32 cellular contexts compared by ENCODE assay signal in the genomic region with DNA sequence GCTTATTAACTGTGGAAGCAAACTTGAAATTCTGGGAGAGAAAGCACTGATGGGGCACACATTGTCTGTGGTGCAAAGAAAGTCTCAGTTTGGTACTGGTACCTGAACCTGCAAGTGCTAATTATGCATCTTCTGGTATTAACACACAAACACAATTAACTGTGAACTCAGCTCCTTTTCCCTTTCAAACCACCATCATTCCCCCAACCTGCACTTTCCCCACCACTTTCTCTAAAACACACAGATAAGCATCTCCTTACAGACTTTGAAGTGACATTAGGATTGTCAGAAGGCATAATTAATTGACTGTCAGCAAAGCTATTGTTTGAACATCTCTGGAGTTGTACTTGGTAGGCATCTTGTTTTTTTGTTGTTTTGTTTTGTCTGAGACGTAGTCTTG.
"Had no signal": no experiment of that assay in that cellular context is flagged by ENCODE, and none has a peak within 500 bp of the region (broad histone marks: within the 10 kb centered on the region; RNA-seq: fewer than 3 reads in every experiment).

No MANE protein-coding gene starts in this region.

- H3K27me3 ChIP-seq: adrenal gland, body of pancreas, brain microvascular endothelial cell, breast epithelium had no signal

- ATAC-seq: activated CD8-positive, alpha-beta T cell treated with anti-CD3 and anti-CD28 coated beads for 36 hours; activated naive CD4-positive, alpha-beta T cell treated with anti-CD3 and anti-CD28 coated beads, Interleukin-2, amount 50 U/mL, for 72 hours; activated T-cell treated with anti-CD3 and anti-CD28 coated beads, Interleukin-2, amount 50 U/mL, for 4 hours; activated T-cell treated with anti-CD3 and anti-CD28 coated beads, Interleukin-2, amount 50 U/mL, for 72 hours; activated T-helper 17 cell treated with anti-CD3 and anti-CD28 coated beads, Interleukin-2, amount 50 U/mL, for 72 hours; body of pancreas had no signal

- DNase-seq: activated B cell treated with CpG ODN at 0.5 μM for 24 hours; activated CD4-positive, alpha-beta memory T cell treated with anti-CD3 and anti-CD28 coated beads for 36 hours; activated CD4-positive, alpha-beta T cell treated with anti-CD3 and anti-CD28 coated beads for 4 hours; activated CD4-positive, alpha-beta T cell treated with anti-CD3 and anti-CD28 coated beads, Interleukin-2, amount 10 ng/mL, durations not matched to agents 24 days and 14 days; activated CD4-positive, alpha-beta T cell treated with anti-CD3 and anti-CD28 coated beads, Interleukin-2, amount 50 U/mL, for 1 hour; activated CD4-positive, alpha-beta T cell treated with anti-CD3 and anti-CD28 coated beads, Interleukin-2, amount 50 U/mL, for 4 hours; activated CD4-positive, CD25-positive, alpha-beta regulatory T cell treated with anti-CD3 and anti-CD28 coated beads, Interleukin-2, amount 50 U/mL, for 72 hours; activated CD8-positive, alpha-beta memory T cell treated with anti-CD3 and anti-CD28 coated beads, Interleukin-2, amount 50 U/mL, for 4 hours; activated CD8-positive, alpha-beta T cell treated with anti-CD3 and anti-CD28 coated beads for 36 hours; activated effector memory CD4-positive, alpha-beta T cell treated with anti-CD3 and anti-CD28 coated beads, Interleukin-2, amount 50 U/mL, for 16 hours; activated gamma-delta T cell treated with Interleukin-2 at 50 U/mL for 16 hours; activated naive CD4-positive, alpha-beta T cell; activated naive CD4-positive, alpha-beta T cell treated with anti-CD3 and anti-CD28 coated beads for 36 hours; activated naive CD4-positive, alpha-beta T cell treated with anti-CD3 and anti-CD28 coated beads, Interleukin-2, amount 50 U/mL, for 16 hours; activated naive CD8-positive, alpha-beta T cell treated with anti-CD3 and anti-CD28 coated beads for 36 hours; activated T-cell treated with anti-CD3 and anti-CD28 coated beads for 4 hours; activated T-cell treated with anti-CD3 and anti-CD28 coated beads, Interleukin-2, amount 50 U/mL, for 1 hour; activated T-cell treated with anti-CD3 and anti-CD28 coated beads, Interleukin-2, amount 50 U/mL, for 4 hours; activated T-cell treated with anti-CD3 and anti-CD28 coated beads, Interleukin-2, amount 50 U/mL, for 72 hours; adrenal gland; amniotic stem cell; aorta; body of pancreas; brain microvascular endothelial cell; central memory CD4-positive, alpha-beta T cell; T-helper 2 cell; T-helper 9 cell had no signal

- H3K36me3 ChIP-seq: adrenal gland, brain microvascular endothelial cell, breast epithelium had no signal

- H3K4me1 ChIP-seq: breast epithelium had no signal

- H3K9me3 ChIP-seq: adrenal gland, body of pancreas, breast epithelium had no signal

- FAIRE-seq: TTC549 had no signal

- H3K27ac ChIP-seq: body of pancreas, brain microvascular endothelial cell, breast epithelium, VCaP had no signal

- H3K4me3 ChIP-seq: adrenal gland, body of pancreas, breast epithelium had no signal
